ENCODE assay signal across 9 cellular contexts in genomic region chr19:6271251-6271650, GRCh38. TPM values are rescaled to one million over a fixed set of nuclear protein-coding genes. Genes with fewer than 3 reads are reported as not detected.
DNase-seq lines count a peak whose midpoint lies in the region; FAIRE-seq and TF ChIP-seq lines count a peak whose summit lies in the region.
"Had no signal": no experiment of that assay in that cellular context is flagged by ENCODE, and none has a peak within 500 bp of the region (broad histone marks: within the 10 kb centered on the region; RNA-seq: fewer than 3 reads in every experiment).

No MANE protein-coding gene starts in this region.

- FAIRE-seq in H54 (lab: Jason Lieb, UNC), result no peak

- no peak overlapping the region for H2AFZ ChIP-seq in neural progenitor cell (replicated peaks)

- H3K4me2 ChIP-seq in neural progenitor cell, result peak overlapping the region; percentile 43

- peaks cover 95% of the 10 kb centered on the region for H4K20me1 ChIP-seq in neural progenitor cell (ENCODE audit: low read depth)

- H3K9ac ChIP-seq in neural progenitor cell, result no peak overlapping the region

- no peak overlapping the region for H3K27ac Mint-ChIP-seq in neural progenitor cell

- no peaks in the 10 kb centered on the region for H3K9me3 Mint-ChIP-seq in neural progenitor cell

- peak; percentile 43 for TF ChIP-seq CTCF in AG10803 (conservative IDR thresholded peaks at IDR 0.05; ENCODE audit: low read length)
- no peak for TF ChIP-seq CTCF in Peyer's patch (IDR thresholded peaks at IDR 0.05)
- peak; percentile 29 for TF ChIP-seq CTCF in neural progenitor cell (IDR thresholded peaks at IDR 0.05)

- WGBS in esophagus, 2 donors, result 67 to 68% methylated on average over 9 of the region's 9 CpGs

- peaks cover 7% of the 10 kb centered on the region for H3F3A ChIP-seq in neural progenitor cell (ENCODE audit: low read depth)

- DNase-seq in AG10803 (ENCODE audit: low read depth), result peak; percentile 44
- DNase-seq in Peyer's patch, result peak in 1 of 3 donors; percentile 22
- DNase-seq in neural progenitor cell (ENCODE audit: low spot score), result no peak
- no peak for DNase-seq in medulla oblongata (ENCODE audit: extremely low spot score)
- DNase-seq in NCI-H526 (lab: John Stamatoyannopoulos, UW), result no peak
- DNase-seq in SHP77 (lab: John Stamatoyannopoulos, UW), result no peak
- DNase-seq in H54 (ENCODE audit: insufficient read length, low spot score), result no peak
- DNase-seq: MM.1S had no signal

- peak overlapping the region; percentile 51 for H3K4me3 ChIP-seq in AG10803 (ENCODE audit: low read length)
- H3K4me3 ChIP-seq in Peyer's patch, result peak overlapping the region in 1 of 4 donors; percentile 22
- H3K4me3 ChIP-seq in esophagus (ENCODE audit: low read depth in 1 of 2, low read length in 2 of 2), result no peak overlapping the region
- H3K4me3 ChIP-seq in neural progenitor cell, result no peak overlapping the region

- H3K36me3 ChIP-seq in Peyer's patch, result peaks cover 0 to 24% (median 0%) of the 10 kb centered on the region in 3 donors
- peaks cover 3 to 12% of the 10 kb centered on the region in 2 donors for H3K36me3 ChIP-seq in esophagus (ENCODE audit: control insufficient read depth in 2 of 2, insufficient read depth in 2 of 2, low read length in 1 of 2)
- no peaks in the 10 kb centered on the region for H3K36me3 ChIP-seq in neural progenitor cell

- H3K27me3 Mint-ChIP-seq in neural progenitor cell (ENCODE audit: insufficient read depth, low read depth), result peaks cover 2% of the 10 kb centered on the region

- H3K79me2 ChIP-seq in neural progenitor cell (ENCODE audit: low read depth), result peaks cover 100% of the 10 kb centered on the region

- H3K4me1 Mint-ChIP-seq in neural progenitor cell, result peaks cover 50% of the 10 kb centered on the region

- H3K27ac ChIP-seq in Peyer's patch, result peak overlapping the region in 3 of 4 donors; percentile 64 to 85 (median 71)
- peak overlapping the region; percentile 48 to 56 for H3K27ac ChIP-seq in esophagus (ENCODE audit: low read depth in 2 of 2, low read length in 1 of 2)
- H3K27ac ChIP-seq in neural progenitor cell, result no peak overlapping the region

- TF ChIP-seq POLR2A in Peyer's patch (IDR thresholded peaks at IDR 0.05) (no peak), H54 (IDR thresholded peaks at IDR 0.05; ENCODE audit: low read depth, low read length) (no peak)

- no peak overlapping the region for H3K4me3 Mint-ChIP-seq in neural progenitor cell

- H3K9me3 ChIP-seq in Peyer's patch (no peaks in the 10 kb centered on the region), esophagus (ENCODE audit: control insufficient read depth in 2 of 2, insufficient read depth in 1 of 2, low read depth in 1 of 2, low read length in 1 of 2) (no peaks in the 10 kb centered on the region), neural progenitor cell (ENCODE audit: low read depth) (no peaks in the 10 kb centered on the region)

- peaks cover 0 to 54% (median 0%) of the 10 kb centered on the region in 4 donors for H3K4me1 ChIP-seq in Peyer's patch
- peaks cover 20 to 56% of the 10 kb centered on the region in 2 donors for H3K4me1 ChIP-seq in esophagus (ENCODE audit: control insufficient read depth in 2 of 2, insufficient read depth in 2 of 2, low read length in 1 of 2)
- peaks cover 42% of the 10 kb centered on the region for H3K4me1 ChIP-seq in neural progenitor cell

- H3K27me3 ChIP-seq in Peyer's patch (no peaks in the 10 kb centered on the region), esophagus (ENCODE audit: control insufficient read depth in 1 of 2, insufficient read depth in 2 of 2, low read length in 2 of 2) (no peaks in the 10 kb centered on the region), neural progenitor cell (no peaks in the 10 kb centered on the region)

- peaks cover 23% of the 10 kb centered on the region for H3K36me3 Mint-ChIP-seq in neural progenitor cell

RNA-seq across cellular contexts. Expression of gene MLLT1, which starts 8.5 kb away (rescaled TPM):
- total RNA-seq in Peyer's patch, result 10 to 100 TPM in 3 of 4 donors, 1 to 10 TPM in 1; 9.5 to 24.8 (median 19.3) TPM
- 10 to 100 TPM; 15.5 to 16.3 TPM for polyA plus RNA-seq in esophagus
- 5.6 and 21.0 TPM in 2 replicates for total RNA-seq in neural progenitor cell (ENCODE audit: low replicate concordance)

Comparison
In these comparisons a context has a peak if more than half of its experiments do, and no peak if none do; other contexts are left out.
1. CTCF ChIP-seq: peak in AG10803 (single experiment) and neural progenitor cell (single experiment); none in Peyer's patch (0 of 6).